8 cellular contexts compared by ENCODE assay signal in the genomic region with DNA sequence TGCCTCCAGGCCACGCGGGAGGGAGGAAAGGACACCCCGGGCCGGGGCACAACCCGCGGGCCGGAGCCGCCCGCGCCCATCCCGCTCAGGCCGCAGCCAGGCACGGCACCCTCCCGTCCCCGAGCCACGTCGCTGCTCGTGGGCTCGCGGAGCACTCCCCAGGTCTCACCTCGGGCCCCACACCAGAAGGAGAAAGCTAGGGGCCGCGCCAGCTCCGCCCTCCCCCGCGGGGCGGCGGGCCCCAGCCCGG. TPM values are rescaled to one million over a fixed set of nuclear protein-coding genes. Genes with fewer than 3 reads are reported as not detected.
DNase-seq lines count a peak whose midpoint lies in the region; ATAC-seq, FAIRE-seq and TF ChIP-seq lines count a peak whose summit lies in the region.

No MANE protein-coding gene starts in this region.

- no peak for FAIRE-seq in keratinocyte (lab: Jason Lieb, UNC)

- peaks cover 19% of the 10 kb centered on the region for H4K20me1 ChIP-seq in keratinocyte (ENCODE audit: control insufficient read depth, extremely low read depth, insufficient read depth, low read length)

- H3K9me1 ChIP-seq in keratinocyte (ENCODE audit: control insufficient read depth, extremely low read depth, insufficient read depth, low read length) = peaks cover 2% of the 10 kb centered on the region

- peaks cover 63% of the 10 kb centered on the region for H3K4me1 ChIP-seq in keratinocyte (ENCODE audit: control insufficient read depth, extremely low read depth, insufficient read depth, low read length)
- peaks cover 22% of the 10 kb centered on the region for H3K4me1 ChIP-seq in testis

- H3K27me3 ChIP-seq in keratinocyte (ENCODE audit: control insufficient read depth, extremely low read depth, insufficient read depth, low read length) = no peaks in the 10 kb centered on the region
- no peaks in the 10 kb centered on the region for H3K27me3 ChIP-seq in testis

- POLR2A ChIA-PET in activated CD4-positive, alpha-beta T cell treated with anti-CD3 and anti-CD28 coated beads for 36 hours (lab: Charles Lee) = interaction anchor here (0.6 to 1.1 kb wide), 2 partner anchors 129 to 327 kb away, joined by 3 to 4 read pairs; no protein-coding TSS in a partner anchor
- POLR2A ChIA-PET in activated CD8-positive, alpha-beta T cell treated with anti-CD3 and anti-CD28 coated beads, Interleukin-2, amount 10 ng/mL, durations not matched to agents 7 days and 5 days (lab: Charles Lee) = interaction anchor here (0.7 to 3.5 kb wide), 16 partner anchors 8 to 807 kb away, joined by 3 to 24 read pairs (median 4); a partner anchor contains a TSS

- CTCF ChIA-PET in activated CD4-positive, alpha-beta T cell treated with anti-CD3 and anti-CD28 coated beads for 36 hours (lab: Charles Lee) = interaction anchor here (0.5 to 1.2 kb wide), 6 partner anchors 12 to 411 kb away, joined by 3 to 6 read pairs (median 3); a partner anchor contains a TSS
- CTCF ChIA-PET in activated CD8-positive, alpha-beta T cell treated with anti-CD3 and anti-CD28 coated beads, Interleukin-2, amount 10 ng/mL, durations not matched to agents 7 days and 5 days (lab: Charles Lee) = interaction anchor here (0.9 to 2.3 kb wide), 5 partner anchors 14 to 323 kb away, joined by 3 to 6 read pairs (median 4); a partner anchor contains a TSS

- peak overlapping the region; percentile 98 for H3K4me2 ChIP-seq in keratinocyte (ENCODE audit: control insufficient read depth, extremely low read depth, insufficient read depth, low read depth, low read length)

- peaks cover 92% of the 10 kb centered on the region for H3K79me2 ChIP-seq in keratinocyte (ENCODE audit: control insufficient read depth, insufficient read depth, low read length)

- peaks cover 69% of the 10 kb centered on the region for H3K4me1 Mint-ChIP-seq in activated CD4-positive, alpha-beta T cell treated with anti-CD3 and anti-CD28 coated beads for 36 hours
- H3K4me1 Mint-ChIP-seq in activated CD8-positive, alpha-beta T cell treated with anti-CD3 and anti-CD28 coated beads, Interleukin-2, amount 10 ng/mL, durations not matched to agents 7 days and 5 days (ENCODE audit: low read depth) = peaks cover 69% of the 10 kb centered on the region

- H3K27ac ChIP-seq in keratinocyte (ENCODE audit: control insufficient read depth, insufficient read depth, low read length) = peak overlapping the region; percentile 100
- H3K27ac ChIP-seq in testis = peak overlapping the region; percentile 98 to 99

- no peaks in the 10 kb centered on the region for H3K9me3 Mint-ChIP-seq in activated CD4-positive, alpha-beta T cell treated with anti-CD3 and anti-CD28 coated beads for 36 hours (ENCODE audit: low read depth)
- H3K9me3 Mint-ChIP-seq in activated CD8-positive, alpha-beta T cell treated with anti-CD3 and anti-CD28 coated beads, Interleukin-2, amount 10 ng/mL, durations not matched to agents 7 days and 5 days (ENCODE audit: insufficient read depth) = no peaks in the 10 kb centered on the region

- H3K36me3 Mint-ChIP-seq in activated CD4-positive, alpha-beta T cell treated with anti-CD3 and anti-CD28 coated beads for 36 hours (ENCODE audit: low read depth) = peaks cover 30% of the 10 kb centered on the region
- H3K36me3 Mint-ChIP-seq in activated CD8-positive, alpha-beta T cell treated with anti-CD3 and anti-CD28 coated beads, Interleukin-2, amount 10 ng/mL, durations not matched to agents 7 days and 5 days (ENCODE audit: low read depth) = peaks cover 38% of the 10 kb centered on the region

- no peaks in the 10 kb centered on the region for H3K9me3 ChIP-seq in keratinocyte (ENCODE audit: control insufficient read depth, low read depth, low read length)
- H3K9me3 ChIP-seq in testis = no peaks in the 10 kb centered on the region

- H3K4me3 ChIP-seq in keratinocyte (ENCODE audit: control insufficient read depth in 2 of 3, extremely low read depth in 1 of 3, insufficient read depth in 2 of 3, low read depth in 1 of 3, low read length in 3 of 3) (peak overlapping the region; percentile 86 to 100 (median 89)), testis (peak overlapping the region; percentile 90 to 94)

- intact Hi-C loops in activated CD4-positive, alpha-beta T cell treated with anti-CD3 and anti-CD28 coated beads for 36 hours (cut with DNase I, micrococcal nuclease) = loop anchor here (1.0 to 10.0 kb wide), 28 partner anchors 41 to 1910 kb away; a partner anchor contains a TSS
- intact Hi-C loops in testis (cut with DNase I; ENCODE audit: low total_unique reads) (loop anchor here (2.0 kb wide), 1 partner anchor 42 kb away; no protein-coding TSS in a partner anchor), sciatic nerve (cut with DNase I) (no loop called here), head of caudate nucleus (cut with DNase I) (loop anchor here (5.0 to 10.0 kb wide), 2 partner anchors 42 to 190 kb away; a partner anchor contains a TSS)

- no peak for ATAC-seq in activated CD4-positive, alpha-beta T cell treated with anti-CD3 and anti-CD28 coated beads for 36 hours
- ATAC-seq in activated CD8-positive, alpha-beta T cell treated with anti-CD3 and anti-CD28 coated beads, Interleukin-2, amount 10 ng/mL, durations not matched to agents 7 days and 5 days = no peak
- no peak for ATAC-seq in sciatic nerve

- peak; percentile 2 for TF ChIP-seq POLR2A in testis (IDR thresholded peaks at IDR 0.05)

- DNase-seq in activated CD4-positive, alpha-beta T cell treated with anti-CD3 and anti-CD28 coated beads for 36 hours = no peak
- no peak for DNase-seq in activated CD4-positive, alpha-beta T cell treated with anti-CD3 and anti-CD28 coated beads for 4 hours
- no peak for DNase-seq in activated CD8-positive, alpha-beta T cell treated with anti-CD3 and anti-CD28 coated beads, Interleukin-2, amount 10 ng/mL, durations not matched to agents 7 days and 5 days
- no peak for DNase-seq in keratinocyte (ENCODE audit: low read depth, low spot score)
- no peak for DNase-seq in testis
- no peak for DNase-seq in sciatic nerve (ENCODE audit: low spot score)
- no peak for DNase-seq in stimulated activated CD8-positive, alpha-beta memory T cell treated with anti-CD3 and anti-CD28 coated beads, Interleukin-4, amount 100 ng/mL, for 48 hours
- DNase-seq in head of caudate nucleus = no peak

- H3K36me3 ChIP-seq in keratinocyte (ENCODE audit: control insufficient read depth in 2 of 2, extremely low read depth in 1 of 2, insufficient read depth in 2 of 2, low read length in 2 of 2) = peaks cover 0 to 15% of the 10 kb centered on the region in 2 experiments
- H3K36me3 ChIP-seq in testis (ENCODE audit: low read depth, missing control alignments) = no peaks in the 10 kb centered on the region

- no peaks in the 10 kb centered on the region for H3K27me3 Mint-ChIP-seq in activated CD4-positive, alpha-beta T cell treated with anti-CD3 and anti-CD28 coated beads for 36 hours
- H3K27me3 Mint-ChIP-seq in activated CD8-positive, alpha-beta T cell treated with anti-CD3 and anti-CD28 coated beads, Interleukin-2, amount 10 ng/mL, durations not matched to agents 7 days and 5 days (ENCODE audit: low read depth) = no peaks in the 10 kb centered on the region

- H3K27ac Mint-ChIP-seq in activated CD4-positive, alpha-beta T cell treated with anti-CD3 and anti-CD28 coated beads for 36 hours = peak overlapping the region; percentile 88
- H3K27ac Mint-ChIP-seq in activated CD8-positive, alpha-beta T cell treated with anti-CD3 and anti-CD28 coated beads, Interleukin-2, amount 10 ng/mL, durations not matched to agents 7 days and 5 days = peak overlapping the region; percentile 100

- 0% methylated on average over 13 to 27 of the region's 29 CpGs for WGBS in testis, 2 donors

- dilution Hi-C loops in keratinocyte (cut with MboI; ENCODE audit: extremely low pct_ligation_motif_present, low sequenced_read_pairs) = no loop called here

- peak overlapping the region; percentile 64 for H2AFZ ChIP-seq in keratinocyte (ENCODE audit: control insufficient read depth, low read length)

- peak overlapping the region; percentile 100 for H3K4me3 Mint-ChIP-seq in activated CD4-positive, alpha-beta T cell treated with anti-CD3 and anti-CD28 coated beads for 36 hours
- peak overlapping the region; percentile 100 for H3K4me3 Mint-ChIP-seq in activated CD8-positive, alpha-beta T cell treated with anti-CD3 and anti-CD28 coated beads, Interleukin-2, amount 10 ng/mL, durations not matched to agents 7 days and 5 days

- peak overlapping the region; percentile 100 for H3K9ac ChIP-seq in keratinocyte (ENCODE audit: control insufficient read depth, extremely low read depth, insufficient read depth, low read length)

- TF ChIP-seq CTCF in keratinocyte (optimal IDR thresholded peaks at IDR 0.05 in 1 of 3, IDR thresholded peaks at IDR 0.05 in 1 of 3, conservative IDR thresholded peaks at IDR 0.05 in 1 of 3; ENCODE audit: extremely low read depth in 1 of 3, insufficient read depth in 2 of 3, low read length in 3 of 3) (no peak), testis (IDR thresholded peaks at IDR 0.05) (peak in 1 of 3 experiments; percentile 4)

RNA-seq across cellular contexts. Expression of a gene that starts 0.6 kb away (rescaled TPM):
- total RNA-seq in activated CD4-positive, alpha-beta T cell treated with anti-CD3 and anti-CD28 coated beads for 36 hours = 100 to 1,000 TPM; 259 to 348 TPM
- 100 to 1,000 TPM; 186 to 187 TPM for total RNA-seq in activated CD8-positive, alpha-beta T cell treated with anti-CD3 and anti-CD28 coated beads, Interleukin-2, amount 10 ng/mL, durations not matched to agents 7 days and 5 days
- 266 to 471 TPM (median 289 TPM) in 3 replicates for polyA plus RNA-seq in keratinocyte
- polyA plus RNA-seq in keratinocyte (2011; ENCODE audit: low read depth) = 396 TPM
- polyA plus RNA-seq in keratinocyte (2011; cell fraction: cytosol; rRNA removed) = 382 and 489 TPM in 2 replicates
- 398 and 452 TPM in 2 replicates for polyA plus RNA-seq in keratinocyte (2011; cell fraction: nucleus; rRNA removed)
- 236 and 353 TPM in 2 replicates for polyA plus RNA-seq in keratinocyte (2012; ENCODE audit: low replicate concordance)
- 439 to 717 TPM (median 544 TPM) in 3 replicates for polyA minus RNA-seq in keratinocyte
- polyA minus RNA-seq in keratinocyte (2011; cell fraction: cytosol; rRNA and poly(A)+ RNA removed) = 476 TPM
- polyA minus RNA-seq in keratinocyte (2011; cell fraction: nucleus; rRNA and poly(A)+ RNA removed) = 226 and 405 TPM in 2 replicates
- 100 to 1,000 TPM; 648 to 790 TPM for total RNA-seq in testis
- polyA plus RNA-seq in testis (ENCODE audit: insufficient read depth, low read depth, low replicate concordance) = 600 TPM
- 398 TPM for total RNA-seq in sciatic nerve

RNA-seq across cellular contexts. Expression of a gene that starts 0.9 kb away (rescaled TPM):
- total RNA-seq in activated CD4-positive, alpha-beta T cell treated with anti-CD3 and anti-CD28 coated beads for 36 hours = 100 to 1,000 TPM; 161 to 173 TPM
- total RNA-seq in activated CD8-positive, alpha-beta T cell treated with anti-CD3 and anti-CD28 coated beads, Interleukin-2, amount 10 ng/mL, durations not matched to agents 7 days and 5 days = 100 to 1,000 TPM; 247 TPM
- polyA plus RNA-seq in keratinocyte (324 to 644 TPM (median 510 TPM) in 3 replicates), testis (ENCODE audit: insufficient read depth, low read depth, low replicate concordance) (334 TPM)
- polyA plus RNA-seq in keratinocyte (2011; ENCODE audit: low read depth) = 185 TPM
- polyA plus RNA-seq in keratinocyte (2011; cell fraction: cytosol; rRNA removed) = 277 and 576 TPM in 2 replicates
- polyA plus RNA-seq in keratinocyte (2011; cell fraction: nucleus; rRNA removed) = 398 and 533 TPM in 2 replicates
- polyA plus RNA-seq in keratinocyte (2012; ENCODE audit: low replicate concordance) = 94.9 and 264 TPM in 2 replicates
- polyA minus RNA-seq in keratinocyte = 305 to 502 TPM (median 363 TPM) in 3 replicates
- polyA minus RNA-seq in keratinocyte (2011; cell fraction: cytosol; rRNA and poly(A)+ RNA removed) = 194 TPM
- polyA minus RNA-seq in keratinocyte (2011; cell fraction: nucleus; rRNA and poly(A)+ RNA removed) = 150 and 330 TPM in 2 replicates
- total RNA-seq in testis (100 to 1,000 TPM; 310 to 365 TPM), sciatic nerve (315 TPM)

RNA-seq across cellular contexts. Expression of a gene that starts 41.2 kb away (rescaled TPM):
- 10 to 100 TPM; 29.0 to 30.7 TPM for total RNA-seq in activated CD4-positive, alpha-beta T cell treated with anti-CD3 and anti-CD28 coated beads for 36 hours
- 10 to 100 TPM; 19.3 to 22.7 TPM for total RNA-seq in activated CD8-positive, alpha-beta T cell treated with anti-CD3 and anti-CD28 coated beads, Interleukin-2, amount 10 ng/mL, durations not matched to agents 7 days and 5 days
- 34.8 to 40.0 TPM (median 39.3 TPM) in 3 replicates for polyA plus RNA-seq in keratinocyte
- 14.7 TPM for polyA plus RNA-seq in keratinocyte (2011; ENCODE audit: low read depth)
- 21.4 and 30.8 TPM in 2 replicates for polyA plus RNA-seq in keratinocyte (2011; cell fraction: cytosol; rRNA removed)
- 46.2 and 46.6 TPM in 2 replicates for polyA plus RNA-seq in keratinocyte (2011; cell fraction: nucleus; rRNA removed)
- 17.4 and 30.0 TPM in 2 replicates for polyA plus RNA-seq in keratinocyte (2012; ENCODE audit: low replicate concordance)
- 60.2 to 78.7 TPM (median 68.2 TPM) in 3 replicates for polyA minus RNA-seq in keratinocyte
- 38.4 TPM for polyA minus RNA-seq in keratinocyte (2011; cell fraction: cytosol; rRNA and poly(A)+ RNA removed)
- 44.3 and 90.9 TPM in 2 replicates for polyA minus RNA-seq in keratinocyte (2011; cell fraction: nucleus; rRNA and poly(A)+ RNA removed)
- total RNA-seq in testis = 100 to 1,000 TPM in 1 of 2 donors, 10 to 100 TPM in 1; 78.1 to 145 TPM
- 69.8 TPM for polyA plus RNA-seq in testis (ENCODE audit: insufficient read depth, low read depth, low replicate concordance)
- total RNA-seq in sciatic nerve = 69.7 TPM
